Comparison of ENCODE assay signal across 25 cellular contexts in genomic region chr11:74670171-74670570, GRCh38.
"Had no signal": no experiment of that assay in that cellular context is flagged by ENCODE, and none has a peak within 500 bp of the region (broad histone marks: within the 10 kb centered on the region; RNA-seq: fewer than 3 reads in every experiment).

No MANE protein-coding gene starts in this region.

- ATAC-seq: activated naive CD8-positive, alpha-beta T cell treated with anti-CD3 and anti-CD28 coated beads, Interleukin-2, amount 50 U/mL, for 24 hours; gastrocnemius medialis; naive thymus-derived CD8-positive, alpha-beta T cell; stimulated activated naive B cell treated with anti-CD40 and anti-IgM and Interleukin-4, amounts not matched to agents 10 μg/mL and 1 μg/mL and 100 μg/mL, for 72 hours had no signal

- H3K4me1 ChIP-seq: suprapubic skin had no signal

- H3K36me3 Mint-ChIP-seq: memory B cell; naive thymus-derived CD8-positive, alpha-beta T cell had no signal

- H3K27me3 Mint-ChIP-seq: activated naive CD8-positive, alpha-beta T cell treated with anti-CD3 and anti-CD28 coated beads, Interleukin-2, amount 50 U/mL, for 24 hours; activated T-cell treated with anti-CD3 and anti-CD28 coated beads, Interleukin-2, amount 50 U/mL, for 24 hours; dendritic cell treated with granulocyte-macrophage colony-stimulating factor and Interleukin-4, amounts not matched to agents 40 ng/mL and 50 ng/mL, for 4 days; memory B cell; naive thymus-derived CD8-positive, alpha-beta T cell; stimulated activated naive B cell treated with anti-CD40 and anti-IgM and Interleukin-4, amounts not matched to agents 10 μg/mL and 1 μg/mL and 100 μg/mL, for 72 hours had no signal

- H3K9me3 ChIP-seq: gastrocnemius medialis, suprapubic skin, tibial artery had no signal

- H3K27me3 ChIP-seq: gastrocnemius medialis, hepatocyte, suprapubic skin, tibial artery had no signal

- H3K9me3 Mint-ChIP-seq: activated naive CD8-positive, alpha-beta T cell treated with anti-CD3 and anti-CD28 coated beads, Interleukin-2, amount 50 U/mL, for 24 hours; activated T-cell treated with anti-CD3 and anti-CD28 coated beads, Interleukin-2, amount 50 U/mL, for 24 hours; memory B cell had no signal

- H3K4me2 ChIP-seq: hepatocyte had no signal

- H3K27ac Mint-ChIP-seq: activated naive CD8-positive, alpha-beta T cell treated with anti-CD3 and anti-CD28 coated beads, Interleukin-2, amount 50 U/mL, for 24 hours; activated T-cell treated with anti-CD3 and anti-CD28 coated beads, Interleukin-2, amount 50 U/mL, for 24 hours; dendritic cell treated with granulocyte-macrophage colony-stimulating factor and Interleukin-4, amounts not matched to agents 40 ng/mL and 50 ng/mL, for 4 days; memory B cell; stimulated activated naive B cell treated with anti-CD40 and anti-IgM and Interleukin-4, amounts not matched to agents 10 μg/mL and 1 μg/mL and 100 μg/mL, for 72 hours had no signal

- H3K27ac ChIP-seq: epithelial cell of prostate, hepatocyte, skin epidermis, suprapubic skin, tibial artery, VCaP had no signal

- H3K4me1 Mint-ChIP-seq: activated naive CD8-positive, alpha-beta T cell treated with anti-CD3 and anti-CD28 coated beads, Interleukin-2, amount 50 U/mL, for 24 hours; memory B cell; naive thymus-derived CD8-positive, alpha-beta T cell; stimulated activated naive B cell treated with anti-CD40 and anti-IgM and Interleukin-4, amounts not matched to agents 10 μg/mL and 1 μg/mL and 100 μg/mL, for 72 hours had no signal

- H3K36me3 ChIP-seq: gastrocnemius medialis, suprapubic skin, tibial artery had no signal

- DNase-seq: activated CD4-positive, alpha-beta T cell treated with anti-CD3 and anti-CD28 coated beads for 4 hours; activated CD4-positive, alpha-beta T cell treated with anti-CD3 and anti-CD28 coated beads, Interleukin-2, amount 50 U/mL, for 4 hours; activated CD8-positive, alpha-beta memory T cell treated with anti-CD3 and anti-CD28 coated beads, Interleukin-2, amount 50 U/mL, for 4 hours; activated gamma-delta T cell treated with Interleukin-2 at 50 U/mL for 16 hours; activated naive CD4-positive, alpha-beta T cell treated with anti-CD3 and anti-CD28 coated beads, Interleukin-2, amount 50 U/mL, for 16 hours; activated naive CD8-positive, alpha-beta T cell treated with anti-CD3 and anti-CD28 coated beads, Interleukin-2, amount 50 U/mL, for 24 hours; activated T-cell treated with anti-CD3 and anti-CD28 coated beads, Interleukin-2, amount 50 U/mL, for 24 hours; amygdala; caudate nucleus; gastrocnemius medialis; glutamatergic neuron; islet precursor cell; naive thymus-derived CD8-positive, alpha-beta T cell; stimulated activated CD4-positive, alpha-beta T cell treated with anti-CD3 and anti-CD28 coated beads, Interleukin-12 subunit alpha, Interleukin-12 subunit beta, amount 100 ng/mL, for 4 hours; stimulated activated CD4-positive, alpha-beta T cell treated with anti-CD3 and anti-CD28 coated beads, Interleukin-4, amount 100 ng/mL, for 24 hours; stimulated activated naive B cell treated with anti-CD40 and anti-IgM and Interleukin-4, amounts not matched to agents 10 μg/mL and 1 μg/mL and 100 μg/mL, for 72 hours; T-helper 9 cell; tibial artery had no signal

- H3K79me2 ChIP-seq: hepatocyte had no signal

- H3K4me3 Mint-ChIP-seq: activated naive CD8-positive, alpha-beta T cell treated with anti-CD3 and anti-CD28 coated beads, Interleukin-2, amount 50 U/mL, for 24 hours; activated T-cell treated with anti-CD3 and anti-CD28 coated beads, Interleukin-2, amount 50 U/mL, for 24 hours; dendritic cell treated with granulocyte-macrophage colony-stimulating factor and Interleukin-4, amounts not matched to agents 40 ng/mL and 50 ng/mL, for 4 days; memory B cell; naive thymus-derived CD8-positive, alpha-beta T cell; stimulated activated naive B cell treated with anti-CD40 and anti-IgM and Interleukin-4, amounts not matched to agents 10 μg/mL and 1 μg/mL and 100 μg/mL, for 72 hours had no signal

- H3K4me3 ChIP-seq: gastrocnemius medialis, hepatocyte, skin epidermis, suprapubic skin, tibial artery had no signal

- H2AFZ ChIP-seq: hepatocyte had no signal
